1 cellular context compared by ENCODE assay signal in the genomic region with DNA sequence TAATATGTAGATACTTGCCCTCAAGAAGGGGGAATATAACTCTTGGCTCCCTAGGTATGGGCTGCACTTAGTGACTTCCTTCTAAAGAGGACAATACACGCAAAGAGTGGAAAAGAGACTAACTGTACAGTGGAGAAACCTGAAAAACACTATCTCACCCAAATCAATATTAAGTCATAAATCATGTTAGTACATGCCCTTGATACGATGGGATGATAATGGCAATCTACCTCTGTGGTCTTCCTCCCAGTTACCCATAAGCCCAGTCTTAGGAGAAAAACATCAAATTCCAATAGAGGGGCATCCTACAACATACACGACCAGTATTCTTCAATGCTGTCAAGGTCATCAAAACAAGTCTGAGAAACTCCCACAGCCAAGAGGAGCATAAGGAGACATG.
TF ChIP-seq lines count a peak whose summit lies in the region.

No MANE protein-coding gene starts in this region.

TF ChIP-seq in liver, 16 proteins besides CTCF, POLR2A, EP300 and RAD21 (continued from another document):
- TF ChIP-seq, protein P1, sequence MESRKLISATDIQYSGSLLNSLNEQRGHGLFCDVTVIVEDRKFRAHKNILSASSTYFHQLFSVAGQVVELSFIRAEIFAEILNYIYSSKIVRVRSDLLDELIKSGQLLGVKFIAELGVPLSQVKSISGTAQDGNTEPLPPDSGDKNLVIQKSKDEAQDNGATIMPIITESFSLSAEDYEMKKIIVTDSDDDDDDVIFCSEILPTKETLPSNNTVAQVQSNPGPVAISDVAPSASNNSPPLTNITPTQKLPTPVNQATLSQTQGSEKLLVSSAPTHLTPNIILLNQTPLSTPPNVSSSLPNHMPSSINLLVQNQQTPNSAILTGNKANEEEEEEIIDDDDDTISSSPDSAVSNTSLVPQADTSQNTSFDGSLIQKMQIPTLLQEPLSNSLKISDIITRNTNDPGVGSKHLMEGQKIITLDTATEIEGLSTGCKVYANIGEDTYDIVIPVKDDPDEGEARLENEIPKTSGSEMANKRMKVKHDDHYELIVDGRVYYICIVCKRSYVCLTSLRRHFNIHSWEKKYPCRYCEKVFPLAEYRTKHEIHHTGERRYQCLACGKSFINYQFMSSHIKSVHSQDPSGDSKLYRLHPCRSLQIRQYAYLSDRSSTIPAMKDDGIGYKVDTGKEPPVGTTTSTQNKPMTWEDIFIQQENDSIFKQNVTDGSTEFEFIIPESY (IDR thresholded peaks at IDR 0.05): no peak
- TF ChIP-seq EGR1 (IDR thresholded peaks at IDR 0.05; ENCODE audit: low read depth in 2 of 2) (no peak), HNF4G (IDR thresholded peaks at IDR 0.05) (no peak), TAF1 (conservative IDR thresholded peaks at IDR 0.05) (no peak), YY1 (IDR thresholded peaks at IDR 0.05) (no peak), SP1 (IDR thresholded peaks at IDR 0.05) (no peak), FOXA2 (IDR thresholded peaks at IDR 0.05) (no peak), RXRA (IDR thresholded peaks at IDR 0.05) (no peak), HNF4A (conservative IDR thresholded peaks at IDR 0.05) (no peak)
- TF ChIP-seq, protein P2, sequence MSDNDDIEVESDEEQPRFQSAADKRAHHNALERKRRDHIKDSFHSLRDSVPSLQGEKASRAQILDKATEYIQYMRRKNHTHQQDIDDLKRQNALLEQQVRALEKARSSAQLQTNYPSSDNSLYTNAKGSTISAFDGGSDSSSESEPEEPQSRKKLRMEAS (IDR thresholded peaks at IDR 0.05): no peak
- TF ChIP-seq, protein P3, sequence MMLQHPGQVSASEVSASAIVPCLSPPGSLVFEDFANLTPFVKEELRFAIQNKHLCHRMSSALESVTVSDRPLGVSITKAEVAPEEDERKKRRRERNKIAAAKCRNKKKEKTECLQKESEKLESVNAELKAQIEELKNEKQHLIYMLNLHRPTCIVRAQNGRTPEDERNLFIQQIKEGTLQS (IDR thresholded peaks at IDR 0.05): no peak
